8 cellular contexts compared by ENCODE assay signal in genomic region chr14:72892879-72893635, GRCh38. TPM values are rescaled to one million over a fixed set of nuclear protein-coding genes. Genes with fewer than 3 reads are reported as not detected.
DNase-seq lines count a peak whose midpoint lies in the region; ATAC-seq and TF ChIP-seq lines count a peak whose summit lies in the region.

No MANE protein-coding gene starts in this region.

- H3K4me3 Mint-ChIP-seq in activated naive CD4-positive, alpha-beta T cell treated with anti-CD3 and anti-CD28 coated beads, Interleukin-2, amount 10 ng/mL, durations not matched to agents 7 days and 5 days, result peak overlapping the region; percentile 78

- H3K4me3 ChIP-seq in osteoblast (ENCODE audit: insufficient read depth, low read length), result peak overlapping the region; percentile 88

- H3K27ac Mint-ChIP-seq in activated naive CD4-positive, alpha-beta T cell treated with anti-CD3 and anti-CD28 coated beads, Interleukin-2, amount 10 ng/mL, durations not matched to agents 7 days and 5 days, result peak overlapping the region; percentile 56

- TF ChIP-seq CTCF in osteoblast (IDR thresholded peaks at IDR 0.05; ENCODE audit: extremely low read depth, low read depth, low read length), result no peak

- no peaks in the 10 kb centered on the region for H4K20me1 ChIP-seq in osteoblast (ENCODE audit: insufficient read depth, low read length)

- peak overlapping the region; percentile 92 for H3K4me2 ChIP-seq in osteoblast (ENCODE audit: insufficient read depth, low read length)

- CTCF ChIA-PET in activated naive CD4-positive, alpha-beta T cell treated with anti-CD3 and anti-CD28 coated beads, Interleukin-2, amount 10 ng/mL, durations not matched to agents 7 days and 5 days (lab: Charles Lee), result interaction anchor here (1.2 to 2.7 kb wide), 4 partner anchors 11 to 378 kb away, joined by 5 to 17 read pairs (median 14); no protein-coding TSS in a partner anchor

- intact Hi-C loops in head of caudate nucleus (cut with DNase I), result loop anchor here (10.0 kb wide), 2 partner anchors 108 to 178 kb away; no protein-coding TSS in a partner anchor

- DNase-seq in AG20443 (ENCODE audit: low spot score) (peak; percentile 52), M059J (ENCODE audit: low read depth) (peak; percentile 39), head of caudate nucleus (peak in 40 of 42 donors; percentile 3 to 77 (median 56)), osteoblast (ENCODE audit: insufficient read length, low spot score, missing footprints) (peak; percentile 75), SKM-1 treated with dmso at 0.1 percent for 144 hours (lab: John Stamatoyannopoulos, UW; ENCODE audit: unreplicated experiment) (no peak), cerebellar nuclear complex (lab: John Stamatoyannopoulos, UW) (no peak)
- DNase-seq in activated naive CD4-positive, alpha-beta T cell treated with anti-CD3 and anti-CD28 coated beads, Interleukin-2, amount 10 ng/mL, durations not matched to agents 7 days and 5 days, result peak; percentile 56

- peak overlapping the region; percentile 90 for H2AFZ ChIP-seq in osteoblast (ENCODE audit: low read length)

- no peaks in the 10 kb centered on the region for H3K9me3 ChIP-seq in osteoblast (ENCODE audit: low read depth, low read length)

- peak; percentile 24 for ATAC-seq in GM19035 (IDR thresholded peaks at IDR 0.05; ENCODE audit: unreplicated experiment)

- peaks cover 85% of the 10 kb centered on the region for H3K27me3 Mint-ChIP-seq in activated naive CD4-positive, alpha-beta T cell treated with anti-CD3 and anti-CD28 coated beads, Interleukin-2, amount 10 ng/mL, durations not matched to agents 7 days and 5 days

- no peaks in the 10 kb centered on the region for H3K36me3 ChIP-seq in osteoblast (ENCODE audit: insufficient read depth, low read length)

- H3K36me3 Mint-ChIP-seq in activated naive CD4-positive, alpha-beta T cell treated with anti-CD3 and anti-CD28 coated beads, Interleukin-2, amount 10 ng/mL, durations not matched to agents 7 days and 5 days, result peaks cover 6% of the 10 kb centered on the region

- H3K4me1 Mint-ChIP-seq in activated naive CD4-positive, alpha-beta T cell treated with anti-CD3 and anti-CD28 coated beads, Interleukin-2, amount 10 ng/mL, durations not matched to agents 7 days and 5 days, result peaks cover 26% of the 10 kb centered on the region

- peaks cover 23% of the 10 kb centered on the region for H3K79me2 ChIP-seq in osteoblast (ENCODE audit: insufficient read depth, low read length)

- no peaks in the 10 kb centered on the region for H3K9me3 Mint-ChIP-seq in activated naive CD4-positive, alpha-beta T cell treated with anti-CD3 and anti-CD28 coated beads, Interleukin-2, amount 10 ng/mL, durations not matched to agents 7 days and 5 days

- peaks cover 13% of the 10 kb centered on the region for H3K27me3 ChIP-seq in osteoblast (ENCODE audit: insufficient read depth, low read length)

- H3K4me1 ChIP-seq in osteoblast (ENCODE audit: insufficient read depth, low read length), result peaks cover 18% of the 10 kb centered on the region

- no peak overlapping the region for H3K27ac ChIP-seq in osteoblast (ENCODE audit: low read depth, low read length)

RNA-seq across cellular contexts. Expression of gene DPF3, which starts 0.8 kb away (rescaled TPM):
- 5.4 and 8.3 TPM in 2 replicates for total RNA-seq in M059J (2014; rRNA removed; shearing (Covaris generic))
- total RNA-seq in osteoblast, result 0.59 and 1.8 TPM in 2 replicates

RNA-seq across cellular contexts. Expression of gene DCAF4, which starts 33.2 kb away (rescaled TPM):
- total RNA-seq in M059J (2014; rRNA removed; shearing (Covaris generic)), result 24.5 and 42.4 TPM in 2 replicates
- total RNA-seq in osteoblast, result 18.3 and 21.0 TPM in 2 replicates

Comparison
In these comparisons a context has a peak if more than half of its experiments do, and no peak if none do; other contexts are left out.
1. DNase-seq: peak in AG20443 (single experiment), M059J (single experiment), activated naive CD4-positive, alpha-beta T cell treated with anti-CD3 and anti-CD28 coated beads, Interleukin-2, amount 10 ng/mL, durations not matched to agents 7 days and 5 days (single experiment), head of caudate nucleus (40 of 42) and osteoblast (single experiment); none in SKM-1 treated with dmso at 0.1 percent for 144 hours (single experiment) and cerebellar nuclear complex (0 of 2).